In the genomic region with DNA sequence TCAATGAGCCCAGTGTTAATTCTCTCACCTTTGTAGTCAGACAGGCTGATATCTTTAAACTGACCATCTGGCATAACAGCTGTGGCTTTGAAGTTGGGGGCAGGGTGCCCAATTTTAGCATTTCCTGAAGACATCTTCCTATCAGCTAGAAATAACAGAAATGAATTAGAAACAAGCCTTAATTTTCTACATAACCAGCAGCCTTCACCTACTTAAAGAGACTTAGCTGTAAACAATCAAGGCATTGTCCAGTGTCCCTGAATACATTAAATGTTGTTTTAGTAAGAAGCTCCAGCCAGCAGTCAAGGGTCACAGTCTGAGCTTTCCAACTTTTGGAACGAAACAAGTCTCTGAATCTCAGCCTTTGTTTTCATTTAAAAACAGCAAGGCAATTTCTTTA, we compare ENCODE assay signal across 9 cellular contexts. TPM values are rescaled to one million over a fixed set of nuclear protein-coding genes. Genes with fewer than 3 reads are reported as not detected.
DNase-seq lines count a peak whose midpoint lies in the region; ATAC-seq and TF ChIP-seq lines count a peak whose summit lies in the region.
"Had no signal": no experiment of that assay in that cellular context is flagged by ENCODE, and none has a peak within 500 bp of the region (broad histone marks: within the 10 kb centered on the region; RNA-seq: fewer than 3 reads in every experiment).

No MANE protein-coding gene starts in this region.

- H3K27ac Mint-ChIP-seq in activated CD4-positive, alpha-beta T cell treated with anti-CD3 and anti-CD28 coated beads, Interleukin-2, amount 10 ng/mL, durations not matched to agents 7 days and 5 days: peak overlapping the region; percentile 50
- H3K27ac Mint-ChIP-seq in WTC11 (peak overlapping the region; percentile 87), CD14-positive monocyte (no peak overlapping the region)

- no peak for DNase-seq in activated CD4-positive, alpha-beta T cell treated with anti-CD3 and anti-CD28 coated beads, Interleukin-2, amount 10 ng/mL, durations not matched to agents 7 days and 5 days
- no peak for DNase-seq in activated CD4-positive, alpha-beta T cell treated with anti-CD3 and anti-CD28 coated beads, Interleukin-2, amount 50 U/mL, for 1 hour
- DNase-seq in WTC11 (ENCODE audit: low spot score) (no peak), foreskin melanocyte (peak; percentile 80), superior temporal gyrus (ENCODE audit: extremely low spot score) (peak; percentile 78), CD14-positive monocyte (ENCODE audit: low spot score) (no peak), NK-92 (lab: John Stamatoyannopoulos, UW; ENCODE audit: unreplicated experiment) (no peak)
- DNase-seq: heart left ventricle had no signal

- intact Hi-C loops in CD14-positive monocyte (cut with micrococcal nuclease): no loop called here

- H3K4me3 Mint-ChIP-seq in activated CD4-positive, alpha-beta T cell treated with anti-CD3 and anti-CD28 coated beads, Interleukin-2, amount 10 ng/mL, durations not matched to agents 7 days and 5 days: peak overlapping the region; percentile 97
- H3K4me3 Mint-ChIP-seq in WTC11 (peak overlapping the region; percentile 95), CD14-positive monocyte (no peak overlapping the region)

- ATAC-seq in WTC11 (no peak), HG03442 (IDR thresholded peaks at IDR 0.05; ENCODE audit: unreplicated experiment) (no peak)
- ATAC-seq: heart left ventricle had no signal

- CTCF ChIA-PET in activated CD4-positive, alpha-beta T cell treated with anti-CD3 and anti-CD28 coated beads, Interleukin-2, amount 10 ng/mL, durations not matched to agents 7 days and 5 days (lab: Charles Lee): interaction anchor here (1.0 to 1.8 kb wide), 2 partner anchors 25 to 45 kb away, joined by 3 to 5 read pairs; no protein-coding TSS in a partner anchor
- CTCF ChIA-PET in WTC11 (lab: Charles Lee): interaction anchor here (1.1 kb wide), 1 partner anchor 19 kb away, joined by 4 read pairs; a partner anchor contains a TSS

- no peaks in the 10 kb centered on the region for H3K9me3 Mint-ChIP-seq in activated CD4-positive, alpha-beta T cell treated with anti-CD3 and anti-CD28 coated beads, Interleukin-2, amount 10 ng/mL, durations not matched to agents 7 days and 5 days
- no peaks in the 10 kb centered on the region for H3K9me3 Mint-ChIP-seq in WTC11
- H3K9me3 Mint-ChIP-seq in CD14-positive monocyte: peaks cover 0 to 2% (median 0%) of the 10 kb centered on the region in 7 donors

- POLR2A ChIA-PET in activated CD4-positive, alpha-beta T cell treated with anti-CD3 and anti-CD28 coated beads, Interleukin-2, amount 10 ng/mL, durations not matched to agents 7 days and 5 days (lab: Charles Lee): interaction anchor here (0.6 to 1.5 kb wide), 2 partner anchors 26 to 700 kb away, joined by 3 to 4 read pairs; no protein-coding TSS in a partner anchor
- POLR2A ChIA-PET in WTC11 (lab: Charles Lee): interaction anchor here (0.9 to 2.4 kb wide), 2 partner anchors 11 to 32 kb away, joined by 4 to 16 read pairs; a partner anchor contains a TSS

- H3K27me3 Mint-ChIP-seq in activated CD4-positive, alpha-beta T cell treated with anti-CD3 and anti-CD28 coated beads, Interleukin-2, amount 10 ng/mL, durations not matched to agents 7 days and 5 days: no peaks in the 10 kb centered on the region
- H3K27me3 Mint-ChIP-seq in WTC11 (ENCODE audit: low read depth) (no peaks in the 10 kb centered on the region), CD14-positive monocyte (ENCODE audit: low read depth in 3 of 3) (peaks cover 0 to 4% (median 1%) of the 10 kb centered on the region in 3 donors)

- peaks cover 49% of the 10 kb centered on the region for H3K4me1 Mint-ChIP-seq in activated CD4-positive, alpha-beta T cell treated with anti-CD3 and anti-CD28 coated beads, Interleukin-2, amount 10 ng/mL, durations not matched to agents 7 days and 5 days
- H3K4me1 Mint-ChIP-seq in WTC11 (peaks cover 33% of the 10 kb centered on the region), CD14-positive monocyte (peaks cover 28% of the 10 kb centered on the region)

- TF ChIP-seq CTCF in WTC11 (IDR thresholded peaks at IDR 0.05) (no peak), CD14-positive monocyte (IDR thresholded peaks at IDR 0.05) (no peak)

- peaks cover 35% of the 10 kb centered on the region for H3K36me3 Mint-ChIP-seq in activated CD4-positive, alpha-beta T cell treated with anti-CD3 and anti-CD28 coated beads, Interleukin-2, amount 10 ng/mL, durations not matched to agents 7 days and 5 days (ENCODE audit: low read depth)
- peaks cover 54% of the 10 kb centered on the region for H3K36me3 Mint-ChIP-seq in WTC11
- H3K36me3 Mint-ChIP-seq in CD14-positive monocyte: peaks cover 40 to 49% of the 10 kb centered on the region in 2 donors

TF ChIP-seq in WTC11, 78 proteins besides CTCF, POLR2A, EP300 and RAD21 (continues in another document):
- TF ChIP-seq, protein P1, sequence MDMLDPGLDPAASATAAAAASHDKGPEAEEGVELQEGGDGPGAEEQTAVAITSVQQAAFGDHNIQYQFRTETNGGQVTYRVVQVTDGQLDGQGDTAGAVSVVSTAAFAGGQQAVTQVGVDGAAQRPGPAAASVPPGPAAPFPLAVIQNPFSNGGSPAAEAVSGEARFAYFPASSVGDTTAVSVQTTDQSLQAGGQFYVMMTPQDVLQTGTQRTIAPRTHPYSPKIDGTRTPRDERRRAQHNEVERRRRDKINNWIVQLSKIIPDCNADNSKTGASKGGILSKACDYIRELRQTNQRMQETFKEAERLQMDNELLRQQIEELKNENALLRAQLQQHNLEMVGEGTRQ (CRISPR knock-in tag; IDR thresholded peaks at IDR 0.05): no peak
- no peak for TF ChIP-seq NR2C2 (CRISPR knock-in tag; IDR thresholded peaks at IDR 0.05)
- no peak for TF ChIP-seq NFATC4 (CRISPR knock-in tag; IDR thresholded peaks at IDR 0.05)
- no peak for TF ChIP-seq JAZF1 (CRISPR knock-in tag; IDR thresholded peaks at IDR 0.05)
- TF ChIP-seq, protein P2, sequence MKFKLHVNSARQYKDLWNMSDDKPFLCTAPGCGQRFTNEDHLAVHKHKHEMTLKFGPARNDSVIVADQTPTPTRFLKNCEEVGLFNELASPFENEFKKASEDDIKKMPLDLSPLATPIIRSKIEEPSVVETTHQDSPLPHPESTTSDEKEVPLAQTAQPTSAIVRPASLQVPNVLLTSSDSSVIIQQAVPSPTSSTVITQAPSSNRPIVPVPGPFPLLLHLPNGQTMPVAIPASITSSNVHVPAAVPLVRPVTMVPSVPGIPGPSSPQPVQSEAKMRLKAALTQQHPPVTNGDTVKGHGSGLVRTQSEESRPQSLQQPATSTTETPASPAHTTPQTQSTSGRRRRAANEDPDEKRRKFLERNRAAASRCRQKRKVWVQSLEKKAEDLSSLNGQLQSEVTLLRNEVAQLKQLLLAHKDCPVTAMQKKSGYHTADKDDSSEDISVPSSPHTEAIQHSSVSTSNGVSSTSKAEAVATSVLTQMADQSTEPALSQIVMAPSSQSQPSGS (CRISPR knock-in tag; IDR thresholded peaks at IDR 0.05; ENCODE audit: borderline replicate concordance, low read depth): no peak
- TF ChIP-seq, protein P3, sequence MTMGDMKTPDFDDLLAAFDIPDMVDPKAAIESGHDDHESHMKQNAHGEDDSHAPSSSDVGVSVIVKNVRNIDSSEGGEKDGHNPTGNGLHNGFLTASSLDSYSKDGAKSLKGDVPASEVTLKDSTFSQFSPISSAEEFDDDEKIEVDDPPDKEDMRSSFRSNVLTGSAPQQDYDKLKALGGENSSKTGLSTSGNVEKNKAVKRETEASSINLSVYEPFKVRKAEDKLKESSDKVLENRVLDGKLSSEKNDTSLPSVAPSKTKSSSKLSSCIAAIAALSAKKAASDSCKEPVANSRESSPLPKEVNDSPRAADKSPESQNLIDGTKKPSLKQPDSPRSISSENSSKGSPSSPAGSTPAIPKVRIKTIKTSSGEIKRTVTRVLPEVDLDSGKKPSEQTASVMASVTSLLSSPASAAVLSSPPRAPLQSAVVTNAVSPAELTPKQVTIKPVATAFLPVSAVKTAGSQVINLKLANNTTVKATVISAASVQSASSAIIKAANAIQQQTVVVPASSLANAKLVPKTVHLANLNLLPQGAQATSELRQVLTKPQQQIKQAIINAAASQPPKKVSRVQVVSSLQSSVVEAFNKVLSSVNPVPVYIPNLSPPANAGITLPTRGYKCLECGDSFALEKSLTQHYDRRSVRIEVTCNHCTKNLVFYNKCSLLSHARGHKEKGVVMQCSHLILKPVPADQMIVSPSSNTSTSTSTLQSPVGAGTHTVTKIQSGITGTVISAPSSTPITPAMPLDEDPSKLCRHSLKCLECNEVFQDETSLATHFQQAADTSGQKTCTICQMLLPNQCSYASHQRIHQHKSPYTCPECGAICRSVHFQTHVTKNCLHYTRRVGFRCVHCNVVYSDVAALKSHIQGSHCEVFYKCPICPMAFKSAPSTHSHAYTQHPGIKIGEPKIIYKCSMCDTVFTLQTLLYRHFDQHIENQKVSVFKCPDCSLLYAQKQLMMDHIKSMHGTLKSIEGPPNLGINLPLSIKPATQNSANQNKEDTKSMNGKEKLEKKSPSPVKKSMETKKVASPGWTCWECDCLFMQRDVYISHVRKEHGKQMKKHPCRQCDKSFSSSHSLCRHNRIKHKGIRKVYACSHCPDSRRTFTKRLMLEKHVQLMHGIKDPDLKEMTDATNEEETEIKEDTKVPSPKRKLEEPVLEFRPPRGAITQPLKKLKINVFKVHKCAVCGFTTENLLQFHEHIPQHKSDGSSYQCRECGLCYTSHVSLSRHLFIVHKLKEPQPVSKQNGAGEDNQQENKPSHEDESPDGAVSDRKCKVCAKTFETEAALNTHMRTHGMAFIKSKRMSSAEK (CRISPR knock-in tag; IDR thresholded peaks at IDR 0.05; ENCODE audit: borderline replicate concordance): no peak

RNA-seq across cellular contexts. Expression of a gene that starts 2.8 kb away (rescaled TPM):
- total RNA-seq in activated CD4-positive, alpha-beta T cell treated with anti-CD3 and anti-CD28 coated beads, Interleukin-2, amount 10 ng/mL, durations not matched to agents 7 days and 5 days: 100 to 1,000 TPM; 269 to 331 TPM
- 1,102 to 1,197 TPM (median 1,130 TPM) in 3 replicates for total RNA-seq in WTC11 (2021)
- 100 to 1,000 TPM; 294 to 362 TPM for polyA plus RNA-seq in CD14-positive monocyte

RNA-seq across cellular contexts. Expression of a gene that starts 18.8 kb away (rescaled TPM):
- total RNA-seq in activated CD4-positive, alpha-beta T cell treated with anti-CD3 and anti-CD28 coated beads, Interleukin-2, amount 10 ng/mL, durations not matched to agents 7 days and 5 days: 1 to 10 TPM; 6.6 to 6.7 TPM
- total RNA-seq in WTC11 (2021): 8.4 to 10.1 TPM (median 8.5 TPM) in 3 replicates
- polyA plus RNA-seq in CD14-positive monocyte: under 1 TPM in 1 of 2 donors, not detected in 1; 0.37 TPM

RNA-seq across cellular contexts. Expression of a gene that starts 19.0 kb away (rescaled TPM):
- 1 to 10 TPM; 5.3 to 5.8 TPM for total RNA-seq in activated CD4-positive, alpha-beta T cell treated with anti-CD3 and anti-CD28 coated beads, Interleukin-2, amount 10 ng/mL, durations not matched to agents 7 days and 5 days
- total RNA-seq in WTC11 (2021): 1.9 to 3.6 TPM (median 2.1 TPM) in 3 replicates
- 1 to 10 TPM in 1 of 2 donors, under 1 TPM in 1; 0.23 to 3.3 TPM for polyA plus RNA-seq in CD14-positive monocyte

RNA-seq across cellular contexts. Expression of a gene that starts 27.9 kb away (rescaled TPM):
- 1 to 10 TPM; 2.6 to 3.5 TPM for total RNA-seq in activated CD4-positive, alpha-beta T cell treated with anti-CD3 and anti-CD28 coated beads, Interleukin-2, amount 10 ng/mL, durations not matched to agents 7 days and 5 days
- 13.1 to 14.2 TPM (median 13.3 TPM) in 3 replicates for total RNA-seq in WTC11 (2021)
- polyA plus RNA-seq in CD14-positive monocyte: 1 to 10 TPM; 3.9 to 4.1 TPM

RNA-seq across cellular contexts. Expression of a gene that starts 31.7 kb away (rescaled TPM):
- 100 to 1,000 TPM; 134 to 135 TPM for total RNA-seq in activated CD4-positive, alpha-beta T cell treated with anti-CD3 and anti-CD28 coated beads, Interleukin-2, amount 10 ng/mL, durations not matched to agents 7 days and 5 days
- total RNA-seq in WTC11 (2021): 338 to 380 TPM (median 371 TPM) in 3 replicates
- polyA plus RNA-seq in CD14-positive monocyte: 100 to 1,000 TPM; 219 to 245 TPM

Comparison
In these comparisons a context has a peak if more than half of its experiments do, and no peak if none do; other contexts are left out.
1. DNase-seq: peak in foreskin melanocyte (single experiment) and superior temporal gyrus (single experiment); none in activated CD4-positive, alpha-beta T cell treated with anti-CD3 and anti-CD28 coated beads, Interleukin-2, amount 10 ng/mL, durations not matched to agents 7 days and 5 days (single experiment), activated CD4-positive, alpha-beta T cell treated with anti-CD3 and anti-CD28 coated beads, Interleukin-2, amount 50 U/mL, for 1 hour (single experiment), WTC11 (single experiment), CD14-positive monocyte (single experiment) and NK-92 (single experiment).
2. H3K27ac Mint-ChIP-seq: peak in activated CD4-positive, alpha-beta T cell treated with anti-CD3 and anti-CD28 coated beads, Interleukin-2, amount 10 ng/mL, durations not matched to agents 7 days and 5 days (single experiment) and WTC11 (single experiment); none in CD14-positive monocyte (0 of 7).
3. H3K4me3 Mint-ChIP-seq: peak in activated CD4-positive, alpha-beta T cell treated with anti-CD3 and anti-CD28 coated beads, Interleukin-2, amount 10 ng/mL, durations not matched to agents 7 days and 5 days (single experiment) and WTC11 (single experiment); none in CD14-positive monocyte (0 of 2).